ENCODE assay signal across 8 cellular contexts in the genomic region with DNA sequence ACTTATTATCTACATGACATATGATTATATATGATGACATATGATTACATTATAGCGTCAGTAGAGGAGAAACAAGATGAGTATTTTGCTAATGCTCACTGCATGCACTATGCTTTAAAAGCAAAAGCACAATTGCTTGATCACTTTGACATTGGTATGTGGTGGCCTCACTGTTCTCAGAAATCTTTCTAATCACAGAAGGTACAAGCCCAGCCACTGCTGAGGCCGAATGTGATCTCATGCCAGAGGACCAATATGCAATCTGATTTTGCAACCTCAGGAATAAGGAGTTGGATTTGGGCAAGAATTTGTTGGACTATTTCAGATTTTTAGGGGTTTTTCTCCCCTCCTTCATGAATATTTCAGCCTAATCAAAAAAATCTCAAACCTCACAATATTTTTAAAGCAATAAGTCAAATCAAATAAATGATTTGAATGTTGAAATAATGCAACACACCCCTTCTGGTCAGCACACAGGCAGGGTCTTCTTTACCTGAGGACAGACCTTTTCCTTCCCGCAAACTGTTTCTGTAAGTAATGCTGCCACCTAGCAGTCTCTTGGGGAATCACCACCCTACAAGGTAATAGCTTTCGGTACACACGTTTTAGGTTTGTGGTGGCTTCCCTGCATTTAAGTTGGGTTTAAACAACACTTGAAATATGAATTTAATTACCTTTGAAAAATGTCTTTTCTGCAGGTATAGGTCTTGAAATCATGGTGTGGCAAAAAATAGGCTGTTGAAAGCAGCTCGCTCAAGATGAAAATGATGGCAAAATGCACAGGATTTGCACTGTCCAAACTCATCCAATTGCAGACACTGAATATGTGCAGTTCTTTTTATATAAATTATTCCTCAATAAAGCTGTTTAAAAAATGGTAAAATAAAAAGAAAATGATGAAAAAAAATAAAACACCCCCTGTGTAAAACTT. TPM values are rescaled to one million over a fixed set of nuclear protein-coding genes. Genes with fewer than 3 reads are reported as not detected.
A peak's percentile ranks its signal among the peaks of the same experiment; 100 is the strongest.
DNase-seq lines count a peak whose midpoint lies in the region; ATAC-seq and TF ChIP-seq lines count a peak whose summit lies in the region.

No MANE protein-coding gene starts in this region.

- H3K27me3 ChIP-seq in fibroblast of lung (ENCODE audit: control insufficient read depth, insufficient read depth, low read length), result no peaks in the 10 kb centered on the region
- no peaks in the 10 kb centered on the region for H3K27me3 ChIP-seq in psoas muscle (ENCODE audit: insufficient read depth in 3 of 3, low read length in 2 of 3)

- peak in 1 of 4 donors; percentile 66 for ATAC-seq in psoas muscle
- no peak for ATAC-seq in HG02938 (IDR thresholded peaks at IDR 0.05; ENCODE audit: unreplicated experiment)
- no peak for ATAC-seq in GM19467 (IDR thresholded peaks at IDR 0.05; ENCODE audit: unreplicated experiment)

- no peaks in the 10 kb centered on the region for H4K20me1 ChIP-seq in fibroblast of lung (ENCODE audit: control insufficient read depth, extremely low read depth, insufficient read depth, low read length)

- no peak overlapping the region for H3K9ac ChIP-seq in fibroblast of lung (ENCODE audit: insufficient read depth, low read length)

- peaks cover 0 to 2% (median 1%) of the 10 kb centered on the region in 3 donors for H3K27me3 Mint-ChIP-seq in CD14-positive monocyte (ENCODE audit: low read depth in 3 of 3)

- no peak overlapping the region for H3K27ac Mint-ChIP-seq in CD14-positive monocyte

- H3K4me3 ChIP-seq in fibroblast of lung (replicated peaks in 1 of 4; ENCODE audit: control extremely low read depth in 1 of 4, insufficient read depth in 1 of 4, low read depth in 3 of 4, low read length in 4 of 4) (no peak overlapping the region), psoas muscle (no peak overlapping the region)

- intact Hi-C loops in CD14-positive monocyte (cut with micrococcal nuclease), result no loop called here
- intact Hi-C loops in psoas muscle (cut with DNase I), result loop anchor here (1.0 to 5.0 kb wide), 2 partner anchors 213 to 215 kb away; no protein-coding TSS in a partner anchor

- peak; percentile 72 for TF ChIP-seq CTCF in CD14-positive monocyte (IDR thresholded peaks at IDR 0.05)
- peak; percentile 84 for TF ChIP-seq CTCF in GM12872 (IDR thresholded peaks at IDR 0.05; ENCODE audit: insufficient read depth, low read depth, low read length)
- peak; percentile 93 to 94 for TF ChIP-seq CTCF in fibroblast of lung (conservative IDR thresholded peaks at IDR 0.05 in 1 of 2, IDR thresholded peaks at IDR 0.05 in 1 of 2; ENCODE audit: low read depth in 1 of 2, low read length in 2 of 2)
- TF ChIP-seq CTCF in psoas muscle (IDR thresholded peaks at IDR 0.05), result peak; percentile 58

- H3K36me3 ChIP-seq in fibroblast of lung (ENCODE audit: control insufficient read depth, insufficient read depth, low read length), result no peaks in the 10 kb centered on the region
- H3K36me3 ChIP-seq in psoas muscle (ENCODE audit: insufficient read depth in 1 of 2, low read depth in 1 of 2), result no peaks in the 10 kb centered on the region

- no peak overlapping the region for H2AFZ ChIP-seq in fibroblast of lung (ENCODE audit: low read length)

- H3K4me1 ChIP-seq in fibroblast of lung (ENCODE audit: control insufficient read depth, extremely low read depth, insufficient read depth, low read length) (no peaks in the 10 kb centered on the region), psoas muscle (no peaks in the 10 kb centered on the region)

- 38 to 40% (median 39%) methylated on average over 6 of the region's 6 CpGs for WGBS in psoas muscle, 3 donors

- H3K9me3 ChIP-seq in fibroblast of lung (ENCODE audit: control insufficient read depth, insufficient read depth, low read depth, low read length) (no peaks in the 10 kb centered on the region), psoas muscle (no peaks in the 10 kb centered on the region)

- H3K4me3 Mint-ChIP-seq in CD14-positive monocyte, result no peak overlapping the region

- H3K36me3 Mint-ChIP-seq in CD14-positive monocyte, result no peaks in the 10 kb centered on the region

- no peak overlapping the region for H3K27ac ChIP-seq in fibroblast of lung (ENCODE audit: insufficient read depth, low read length)
- H3K27ac ChIP-seq in psoas muscle, result no peak overlapping the region

- no peaks in the 10 kb centered on the region for H3K79me2 ChIP-seq in fibroblast of lung (ENCODE audit: control insufficient read depth, insufficient read depth, low read length)

- peaks cover 0 to 2% (median 0%) of the 10 kb centered on the region in 7 donors for H3K9me3 Mint-ChIP-seq in CD14-positive monocyte

- H3K4me2 ChIP-seq in fibroblast of lung (ENCODE audit: extremely low read depth, insufficient read depth, low read length), result no peak overlapping the region

- DNase-seq in CD14-positive monocyte (ENCODE audit: low spot score) (no peak), HuH-7.5 (ENCODE audit: low spot score) (peak; percentile 17), SW480 (ENCODE audit: low spot score) (peak; percentile 47), fibroblast of lung (ENCODE audit: low read depth in 2 of 2) (peak; percentile 20 to 52), psoas muscle (no peak)

- no peaks in the 10 kb centered on the region for H3K4me1 Mint-ChIP-seq in CD14-positive monocyte

RNA-seq across cellular contexts. Expression of a gene that starts 4.8 kb away (rescaled TPM):
- polyA plus RNA-seq in CD14-positive monocyte (not detected), fibroblast of lung (not detected in 2 replicates), psoas muscle (under 1 TPM in 2 of 3 donors, not detected in 1; 0.09 to 0.13 TPM)
- total RNA-seq in fibroblast of lung (not detected in 2 replicates), psoas muscle (under 1 TPM in 2 of 4 donors, not detected in 2; 0.18 to 0.53 TPM)
- not detected in 2 replicates for polyA plus RNA-seq in fibroblast of lung (2012)
- polyA minus RNA-seq in fibroblast of lung (ENCODE audit: low replicate concordance), result not detected in 2 replicates

Comparison
In these comparisons a context has a peak if more than half of its experiments do, and no peak if none do; other contexts are left out.
1. DNase-seq: peak in HuH-7.5 (single experiment), SW480 (single experiment) and fibroblast of lung (2 of 2); none in CD14-positive monocyte (single experiment) and psoas muscle (0 of 2).
2. intact Hi-C loops: an anchor here in psoas muscle (1.0 to 5.0 kb wide); none called in CD14-positive monocyte.
3. Peak in every context shown above with its lines, with median percentiles within 50 percentile points of each other: CTCF ChIP-seq.